Comparison of ENCODE assay signal across 29 cellular contexts in genomic region chr10:92938846-92939245, GRCh38.
"Had no signal": no experiment of that assay in that cellular context is flagged by ENCODE, and none has a peak within 500 bp of the region (broad histone marks: within the 10 kb centered on the region; RNA-seq: fewer than 3 reads in every experiment).

No MANE protein-coding gene starts in this region.

- H3K4me3 ChIP-seq: adrenal gland, colonic mucosa, SJCRH30 had no signal

- H3K27me3 Mint-ChIP-seq: activated CD4-positive, alpha-beta memory T cell treated with anti-CD3 and anti-CD28 coated beads, Interleukin-2, amount 10 ng/mL, durations not matched to agents 7 days and 5 days; activated CD4-positive, alpha-beta T cell treated with anti-CD3 and anti-CD28 coated beads for 36 hours; activated naive CD8-positive, alpha-beta T cell treated with anti-CD3 and anti-CD28 coated beads, Interleukin-2, amount 10 ng/mL, durations not matched to agents 7 days and 5 days; activated T-helper 17 cell treated with anti-CD3 and anti-CD28 coated beads, Interleukin-2, amount 50 U/mL, for 72 hours had no signal

- DNase-seq: activated CD4-positive, alpha-beta memory T cell treated with anti-CD3 and anti-CD28 coated beads, Interleukin-2, amount 10 ng/mL, durations not matched to agents 7 days and 5 days; activated CD4-positive, alpha-beta T cell treated with anti-CD3 and anti-CD28 coated beads for 36 hours; activated CD4-positive, alpha-beta T cell treated with anti-CD3 and anti-CD28 coated beads, Interleukin-2, amount 50 U/mL, for 1 hour; activated gamma-delta T cell; activated naive CD4-positive, alpha-beta T cell treated with anti-CD3 and anti-CD28 coated beads, Interleukin-2, amount 50 U/mL, for 16 hours; activated naive CD8-positive, alpha-beta T cell treated with anti-CD3 and anti-CD28 coated beads, Interleukin-2, amount 10 ng/mL, durations not matched to agents 7 days and 5 days; activated T-cell treated with anti-CD3 and anti-CD28 coated beads for 4 hours; activated T-cell treated with anti-CD3 and anti-CD28 coated beads, Interleukin-2, amount 50 U/mL, for 48 hours; adrenal gland; anterior cingulate cortex; caudate nucleus; colonic mucosa; KBM-7; NCI-H1105 treated with DMSO at 0.1 percent for 48 hours; NCI-H1436 treated with DMSO at 0.1 percent for 48 hours; NCI-H187; NCI-H2081; NCI-H2171; NCI-H2227 treated with DMSO at 0.1 percent for 48 hours; NCI-H446 treated with DMSO at 0.1 percent for 48 hours; NCI-H524 treated with DMSO at 0.1 percent for 48 hours; NCI-H774; RPMI8226; SJCRH30; SK-N-SH; WERI-Rb-1 had no signal

- H3K36me3 ChIP-seq: adrenal gland, colonic mucosa, SJCRH30, WERI-Rb-1 had no signal

- H3K4me1 ChIP-seq: adrenal gland, colonic mucosa, SJCRH30 had no signal

- H3K4me2 ChIP-seq: SK-N-SH had no signal

- H3K27ac ChIP-seq: adrenal gland, colonic mucosa, SJCRH30, WERI-Rb-1 had no signal

- H3K9ac ChIP-seq: SK-N-SH had no signal

- H3K9me3 ChIP-seq: colonic mucosa, SJCRH30, SK-N-SH had no signal

- H3K4me1 Mint-ChIP-seq: activated CD4-positive, alpha-beta memory T cell treated with anti-CD3 and anti-CD28 coated beads, Interleukin-2, amount 10 ng/mL, durations not matched to agents 7 days and 5 days; activated CD4-positive, alpha-beta T cell treated with anti-CD3 and anti-CD28 coated beads for 36 hours; activated naive CD8-positive, alpha-beta T cell treated with anti-CD3 and anti-CD28 coated beads, Interleukin-2, amount 10 ng/mL, durations not matched to agents 7 days and 5 days; activated T-helper 17 cell treated with anti-CD3 and anti-CD28 coated beads, Interleukin-2, amount 50 U/mL, for 72 hours had no signal

- H3K27me3 ChIP-seq: adrenal gland, colonic mucosa, SJCRH30 had no signal

- ATAC-seq: activated CD4-positive, alpha-beta T cell treated with anti-CD3 and anti-CD28 coated beads for 36 hours; activated T-helper 17 cell treated with anti-CD3 and anti-CD28 coated beads, Interleukin-2, amount 50 U/mL, for 72 hours; Panc1; Right ventricle myocardium inferior had no signal

- H3K4me3 Mint-ChIP-seq: activated CD4-positive, alpha-beta memory T cell treated with anti-CD3 and anti-CD28 coated beads, Interleukin-2, amount 10 ng/mL, durations not matched to agents 7 days and 5 days; activated CD4-positive, alpha-beta T cell treated with anti-CD3 and anti-CD28 coated beads for 36 hours; activated naive CD8-positive, alpha-beta T cell treated with anti-CD3 and anti-CD28 coated beads, Interleukin-2, amount 10 ng/mL, durations not matched to agents 7 days and 5 days; activated T-helper 17 cell treated with anti-CD3 and anti-CD28 coated beads, Interleukin-2, amount 50 U/mL, for 72 hours had no signal

- H3K9me3 Mint-ChIP-seq: activated CD4-positive, alpha-beta memory T cell treated with anti-CD3 and anti-CD28 coated beads, Interleukin-2, amount 10 ng/mL, durations not matched to agents 7 days and 5 days; activated naive CD8-positive, alpha-beta T cell treated with anti-CD3 and anti-CD28 coated beads, Interleukin-2, amount 10 ng/mL, durations not matched to agents 7 days and 5 days; activated T-helper 17 cell treated with anti-CD3 and anti-CD28 coated beads, Interleukin-2, amount 50 U/mL, for 72 hours had no signal

- H3K27ac Mint-ChIP-seq: activated CD4-positive, alpha-beta memory T cell treated with anti-CD3 and anti-CD28 coated beads, Interleukin-2, amount 10 ng/mL, durations not matched to agents 7 days and 5 days; activated CD4-positive, alpha-beta T cell treated with anti-CD3 and anti-CD28 coated beads for 36 hours; activated naive CD8-positive, alpha-beta T cell treated with anti-CD3 and anti-CD28 coated beads, Interleukin-2, amount 10 ng/mL, durations not matched to agents 7 days and 5 days; activated T-helper 17 cell treated with anti-CD3 and anti-CD28 coated beads, Interleukin-2, amount 50 U/mL, for 72 hours had no signal
